ENCODE assay signal across 7 cellular contexts in the genomic region with DNA sequence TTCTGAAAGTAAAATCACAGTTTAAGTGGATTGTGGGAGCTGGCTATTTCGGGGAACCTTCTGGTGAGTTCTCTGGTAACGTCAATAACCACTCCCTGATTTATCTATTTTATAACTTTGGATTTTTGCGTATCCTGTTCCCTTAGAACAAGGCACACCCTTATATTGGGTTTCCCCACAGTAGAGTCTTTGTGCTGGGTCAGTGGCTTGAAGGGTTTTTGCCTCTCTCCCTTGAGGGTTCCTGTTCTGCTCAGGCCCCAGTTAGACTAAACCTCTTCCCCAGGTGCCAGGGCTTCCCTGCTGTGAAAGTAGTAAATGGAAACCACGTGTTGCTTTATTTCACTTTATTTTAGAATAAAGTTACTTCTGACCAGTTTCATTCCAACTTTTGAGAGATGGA.
"Had no signal": no experiment of that assay in that cellular context is flagged by ENCODE, and none has a peak within 500 bp of the region (broad histone marks: within the 10 kb centered on the region; RNA-seq: fewer than 3 reads in every experiment).

No MANE protein-coding gene starts in this region.

- DNase-seq: H7, KG1 had no signal

- H3K36me3 ChIP-seq: HAP-1 had no signal

- H2AFZ ChIP-seq: GM23338 had no signal

- ATAC-seq: HCT116 had no signal

- H3K4me3 ChIP-seq: GM23338, HAP-1, K562 had no signal

- H3K27ac ChIP-seq: HL-60 had no signal

- H3K9me3 ChIP-seq: HAP-1 had no signal

- H3K4me2 ChIP-seq: GM23338 had no signal
